8 cellular contexts compared by ENCODE assay signal in the genomic region with DNA sequence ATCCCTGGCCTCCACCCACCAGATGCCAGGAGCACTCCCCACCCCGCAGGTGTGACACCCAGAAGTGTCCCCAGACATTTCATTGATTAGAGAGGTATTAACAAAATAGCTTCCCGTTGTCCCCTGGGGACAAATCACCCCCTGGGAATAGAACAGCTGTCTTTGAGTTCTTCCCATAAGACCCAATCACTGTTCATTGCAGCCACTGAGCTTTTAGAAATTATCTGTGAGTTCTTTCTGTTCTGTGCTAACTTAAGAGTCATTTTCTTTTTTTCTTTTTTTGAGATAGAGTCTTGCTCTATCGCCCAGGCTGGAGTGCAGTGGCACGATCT. TPM values are rescaled to one million over a fixed set of nuclear protein-coding genes. Genes with fewer than 3 reads are reported as not detected.
DNase-seq lines count a peak whose midpoint lies in the region; ATAC-seq, FAIRE-seq and TF ChIP-seq lines count a peak whose summit lies in the region.
"Had no signal": no experiment of that assay in that cellular context is flagged by ENCODE, and none has a peak within 500 bp of the region (broad histone marks: within the 10 kb centered on the region; RNA-seq: fewer than 3 reads in every experiment).

No MANE protein-coding gene starts in this region.

- H3K36me3 ChIP-seq in astrocyte (ENCODE audit: insufficient read depth, low read length) (peaks cover 11% of the 10 kb centered on the region), mesodermal cell (ENCODE audit: control insufficient read depth, insufficient read depth, low read length) (peaks cover 67% of the 10 kb centered on the region), suprapubic skin (peaks cover 21% of the 10 kb centered on the region)

- TF ChIP-seq CTCF in HL-60 (IDR thresholded peaks at IDR 0.05; ENCODE audit: insufficient read depth, low read length) (no peak), astrocyte (IDR thresholded peaks at IDR 0.05; ENCODE audit: insufficient read depth, low read depth, low read length) (no peak), suprapubic skin (IDR thresholded peaks at IDR 0.05) (no peak)

- H3K9me3 ChIP-seq in astrocyte (ENCODE audit: insufficient read depth, low read depth, low read length) (no peaks in the 10 kb centered on the region), mesodermal cell (ENCODE audit: control insufficient read depth, low read length) (no peaks in the 10 kb centered on the region), suprapubic skin (no peaks in the 10 kb centered on the region)

- peaks cover 15% of the 10 kb centered on the region for H3K36me3 Mint-ChIP-seq in astrocyte (ENCODE audit: low read depth, unreplicated experiment)

- peaks cover 57% of the 10 kb centered on the region for H4K20me1 ChIP-seq in astrocyte (ENCODE audit: insufficient read depth, low read length)

- TF ChIP-seq POLR2A in suprapubic skin (IDR thresholded peaks at IDR 0.05): no peak

- no peak for FAIRE-seq in astrocyte (lab: Jason Lieb, UNC)

- WGBS in mesodermal cell (ENCODE audit: insufficient coverage in 2 of 2), 2 experiments: 90 to 100% methylated on average over 1 to 2 of the region's 4 CpGs
- WGBS in suprapubic skin: 62% methylated on average over 4 of the region's 4 CpGs

- H3K27ac ChIP-seq in HL-60 (replicated peaks) (peak overlapping the region; percentile 6), astrocyte (ENCODE audit: low read depth, low read length) (peak overlapping the region; percentile 85), mesodermal cell (ENCODE audit: low read depth, low read length, severe bottlenecking) (peak overlapping the region; percentile 91), suprapubic skin (peak overlapping the region; percentile 85)

- TF ChIP-seq EP300 in suprapubic skin (IDR thresholded peaks at IDR 0.05): no peak

- no peak for DNase-seq in HL-60 (ENCODE audit: low read depth in 1 of 2, low spot score in 1 of 2)
- no peak for DNase-seq in astrocyte (ENCODE audit: low read depth)
- no peak for DNase-seq in suprapubic skin (ENCODE audit: low spot score in 2 of 2)
- DNase-seq in activated effector memory CD4-positive, alpha-beta T cell treated with anti-CD3 and anti-CD28 coated beads, Interleukin-2, amount 50 U/mL, for 16 hours: no peak
- no peak for DNase-seq in activated naive CD4-positive, alpha-beta T cell treated with Interleukin-2 at 50 U/mL for 16 hours
- DNase-seq: NCI-H1694 had no signal

- H3K4me1 ChIP-seq in astrocyte (ENCODE audit: insufficient read depth, low read length): peaks cover 17% of the 10 kb centered on the region
- peaks cover 17% of the 10 kb centered on the region for H3K4me1 ChIP-seq in mesodermal cell (ENCODE audit: control insufficient read depth, insufficient read depth, low read length, poor library complexity, severe bottlenecking)
- H3K4me1 ChIP-seq in suprapubic skin: peaks cover 39% of the 10 kb centered on the region

- H3K27ac Mint-ChIP-seq in astrocyte (ENCODE audit: unreplicated experiment): peak overlapping the region; percentile 92

- no peaks in the 10 kb centered on the region for H3K27me3 Mint-ChIP-seq in astrocyte (ENCODE audit: low read depth, unreplicated experiment)

- no peaks in the 10 kb centered on the region for H3K9me3 Mint-ChIP-seq in astrocyte (ENCODE audit: unreplicated experiment)

- peak overlapping the region; percentile 78 for H3K4me2 ChIP-seq in astrocyte (ENCODE audit: low read length)

- H3K4me1 Mint-ChIP-seq in astrocyte (ENCODE audit: low read depth, unreplicated experiment): peaks cover 21% of the 10 kb centered on the region

- H3K4me3 ChIP-seq in HL-60 (replicated peaks; ENCODE audit: insufficient read depth, low read length) (no peak overlapping the region), astrocyte (ENCODE audit: insufficient read depth, low read depth, low read length) (no peak overlapping the region), mesodermal cell (ENCODE audit: extremely low read depth, insufficient read depth, low read length, poor library complexity, severe bottlenecking) (no peak overlapping the region), suprapubic skin (no peak overlapping the region)

- H2AFZ ChIP-seq in astrocyte (ENCODE audit: low read depth, low read length): no peak overlapping the region

- no peak for ATAC-seq in HG03457 (IDR thresholded peaks at IDR 0.05; ENCODE audit: unreplicated experiment)

- H3K9ac ChIP-seq in astrocyte (ENCODE audit: low read length): peak overlapping the region; percentile 72

- H3K27me3 ChIP-seq in HL-60 (ENCODE audit: insufficient read depth, poor library complexity, severe bottlenecking): no peaks in the 10 kb centered on the region
- H3K27me3 ChIP-seq in astrocyte (ENCODE audit: insufficient read depth, low read length): no peaks in the 10 kb centered on the region
- no peaks in the 10 kb centered on the region for H3K27me3 ChIP-seq in suprapubic skin

- no peak overlapping the region for H3K4me3 Mint-ChIP-seq in astrocyte (ENCODE audit: unreplicated experiment)

- H3K79me2 ChIP-seq in astrocyte (ENCODE audit: insufficient read depth, low read length): peaks cover 85% of the 10 kb centered on the region

RNA-seq across cellular contexts. Expression of gene MYO9B, which starts 32.8 kb away (rescaled TPM):
- total RNA-seq in astrocyte (117 and 123 TPM in 2 replicates), suprapubic skin (10 to 100 TPM; 43.6 to 99.9 (median 69.5) TPM)
- polyA plus RNA-seq in mesodermal cell (2013, experiment 1 of 2): 74.9 TPM
- 63.6 TPM for polyA plus RNA-seq in mesodermal cell (2013, experiment 2 of 2)

RNA-seq across cellular contexts. Expression of gene HAUS8, which starts 33.2 kb away (rescaled TPM):
- 5.6 and 7.6 TPM in 2 replicates for total RNA-seq in astrocyte
- 16.0 TPM for polyA plus RNA-seq in mesodermal cell (2013, experiment 1 of 2)
- 15.7 TPM for polyA plus RNA-seq in mesodermal cell (2013, experiment 2 of 2)
- total RNA-seq in suprapubic skin: 1 to 10 TPM; 2.4 to 4.1 (median 3.0) TPM

Comparison
In these comparisons a context has a peak if more than half of its experiments do, and no peak if none do; other contexts are left out.
1. H3K27ac ChIP-seq: peak in every context shown above with its lines; median percentile 91 in mesodermal cell; 85 in astrocyte; 85 in suprapubic skin; 6 in HL-60.